Comparison of ENCODE assay signal across 1 cellular context in the genomic region with DNA sequence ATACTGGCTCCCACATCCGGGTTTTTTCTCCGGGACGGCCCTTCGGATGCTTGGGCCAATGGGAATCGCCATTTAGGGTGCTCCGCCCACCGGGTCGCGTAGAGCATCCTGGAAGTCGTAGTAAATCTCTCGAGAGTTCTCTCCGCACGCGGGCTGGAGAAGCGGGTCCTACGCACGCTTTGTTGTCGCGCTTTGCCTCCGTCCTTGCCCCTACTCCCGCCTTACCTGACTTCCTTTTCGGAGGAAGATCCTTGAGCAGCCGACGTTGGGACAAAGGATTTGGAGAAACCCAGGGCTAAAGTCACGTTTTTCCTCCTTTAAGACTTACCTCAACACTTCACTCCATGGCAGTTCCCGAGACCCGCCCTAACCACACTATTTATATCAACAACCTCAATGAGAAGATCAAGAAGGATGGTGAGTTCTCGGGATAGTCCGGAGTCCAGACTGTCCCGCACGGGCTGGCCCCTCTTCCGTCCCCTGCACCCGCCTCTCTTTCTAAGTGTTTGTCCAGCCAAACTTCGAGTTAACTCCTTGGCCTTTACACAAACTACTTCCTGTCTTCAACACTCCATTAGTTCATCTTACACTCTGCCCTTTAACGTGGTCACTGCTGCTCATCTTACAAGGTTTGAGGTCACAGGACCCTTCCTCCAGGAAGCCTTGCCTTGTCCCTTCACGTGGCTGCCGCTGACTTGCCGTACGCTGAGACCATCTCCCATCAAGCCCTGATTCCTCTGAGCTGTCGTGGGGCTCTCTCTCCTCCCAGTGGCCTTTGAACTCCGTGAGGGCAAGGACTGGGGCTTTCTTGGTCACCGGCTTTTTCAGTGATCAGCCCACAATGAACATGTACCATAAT.
A peak's percentile ranks its signal among the peaks of the same experiment; 100 is the strongest.
TF ChIP-seq lines count a peak whose summit lies in the region.

A gene (plus strand): TSS at position 139 of the 859 bp plus-strand sequence. CDS start 206 bp downstream, at position 345.

TF ChIP-seq in HepG2, 621 proteins besides CTCF, POLR2A, EP300 and RAD21 (continued from another document and continues in another):
- TF ChIP-seq, protein P1, sequence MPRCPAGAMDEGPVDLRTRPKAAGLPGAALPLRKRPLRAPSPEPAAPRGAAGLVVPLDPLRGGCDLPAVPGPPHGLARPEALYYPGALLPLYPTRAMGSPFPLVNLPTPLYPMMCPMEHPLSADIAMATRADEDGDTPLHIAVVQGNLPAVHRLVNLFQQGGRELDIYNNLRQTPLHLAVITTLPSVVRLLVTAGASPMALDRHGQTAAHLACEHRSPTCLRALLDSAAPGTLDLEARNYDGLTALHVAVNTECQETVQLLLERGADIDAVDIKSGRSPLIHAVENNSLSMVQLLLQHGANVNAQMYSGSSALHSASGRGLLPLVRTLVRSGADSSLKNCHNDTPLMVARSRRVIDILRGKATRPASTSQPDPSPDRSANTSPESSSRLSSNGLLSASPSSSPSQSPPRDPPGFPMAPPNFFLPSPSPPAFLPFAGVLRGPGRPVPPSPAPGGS (CRISPR knock-in tag; IDR thresholded peaks at IDR 0.05) = no peak
- TF ChIP-seq, protein P2, sequence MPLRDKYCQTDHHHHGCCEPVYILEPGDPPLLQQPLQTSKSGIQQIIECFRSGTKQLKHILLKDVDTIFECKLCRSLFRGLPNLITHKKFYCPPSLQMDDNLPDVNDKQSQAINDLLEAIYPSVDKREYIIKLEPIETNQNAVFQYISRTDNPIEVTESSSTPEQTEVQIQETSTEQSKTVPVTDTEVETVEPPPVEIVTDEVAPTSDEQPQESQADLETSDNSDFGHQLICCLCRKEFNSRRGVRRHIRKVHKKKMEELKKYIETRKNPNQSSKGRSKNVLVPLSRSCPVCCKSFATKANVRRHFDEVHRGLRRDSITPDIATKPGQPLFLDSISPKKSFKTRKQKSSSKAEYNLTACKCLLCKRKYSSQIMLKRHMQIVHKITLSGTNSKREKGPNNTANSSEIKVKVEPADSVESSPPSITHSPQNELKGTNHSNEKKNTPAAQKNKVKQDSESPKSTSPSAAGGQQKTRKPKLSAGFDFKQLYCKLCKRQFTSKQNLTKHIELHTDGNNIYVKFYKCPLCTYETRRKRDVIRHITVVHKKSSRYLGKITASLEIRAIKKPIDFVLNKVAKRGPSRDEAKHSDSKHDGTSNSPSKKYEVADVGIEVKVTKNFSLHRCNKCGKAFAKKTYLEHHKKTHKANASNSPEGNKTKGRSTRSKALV (CRISPR knock-in tag; IDR thresholded peaks at IDR 0.05) = peak; percentile 58; the same call in 1 of the 2 replicates
- TF ChIP-seq, protein P3, sequence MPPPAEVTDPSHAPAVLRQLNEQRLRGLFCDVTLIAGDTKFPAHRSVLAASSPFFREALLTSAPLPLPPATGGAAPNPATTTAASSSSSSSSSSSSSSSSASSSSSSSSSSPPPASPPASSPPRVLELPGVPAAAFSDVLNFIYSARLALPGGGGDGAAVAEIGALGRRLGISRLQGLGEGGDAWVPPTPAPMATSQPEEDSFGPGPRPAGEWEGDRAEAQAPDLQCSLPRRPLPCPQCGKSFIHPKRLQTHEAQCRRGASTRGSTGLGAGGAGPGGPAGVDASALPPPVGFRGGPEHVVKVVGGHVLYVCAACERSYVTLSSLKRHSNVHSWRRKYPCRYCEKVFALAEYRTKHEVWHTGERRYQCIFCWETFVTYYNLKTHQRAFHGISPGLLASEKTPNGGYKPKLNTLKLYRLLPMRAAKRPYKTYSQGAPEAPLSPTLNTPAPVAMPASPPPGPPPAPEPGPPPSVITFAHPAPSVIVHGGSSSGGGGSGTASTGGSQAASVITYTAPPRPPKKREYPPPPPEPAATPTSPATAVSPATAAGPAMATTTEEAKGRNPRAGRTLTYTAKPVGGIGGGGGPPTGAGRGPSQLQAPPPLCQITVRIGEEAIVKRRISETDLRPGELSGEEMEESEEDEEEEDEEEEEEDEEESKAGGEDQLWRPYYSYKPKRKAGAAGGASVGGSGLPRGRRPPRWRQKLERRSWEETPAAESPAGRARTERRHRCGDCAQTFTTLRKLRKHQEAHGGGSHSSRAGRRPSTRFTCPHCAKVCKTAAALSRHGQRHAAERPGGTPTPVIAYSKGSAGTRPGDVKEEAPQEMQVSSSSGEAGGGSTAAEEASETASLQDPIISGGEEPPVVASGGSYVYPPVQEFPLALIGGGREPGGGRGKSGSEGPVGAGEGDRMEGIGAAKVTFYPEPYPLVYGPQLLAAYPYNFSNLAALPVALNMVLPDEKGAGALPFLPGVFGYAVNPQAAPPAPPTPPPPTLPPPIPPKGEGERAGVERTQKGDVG (CRISPR knock-in tag; IDR thresholded peaks at IDR 0.05; ENCODE audit: borderline replicate concordance) = peak; percentile 38; the same call in 1 of the 2 replicates
- no peak for TF ChIP-seq AHR (CRISPR knock-in tag; IDR thresholded peaks at IDR 0.05)
- no peak; the same call in 1 of the 2 replicates for TF ChIP-seq ZNF788 (CRISPR knock-in tag; IDR thresholded peaks at IDR 0.05; ENCODE audit: borderline replicate concordance)
- TF ChIP-seq, protein P4, sequence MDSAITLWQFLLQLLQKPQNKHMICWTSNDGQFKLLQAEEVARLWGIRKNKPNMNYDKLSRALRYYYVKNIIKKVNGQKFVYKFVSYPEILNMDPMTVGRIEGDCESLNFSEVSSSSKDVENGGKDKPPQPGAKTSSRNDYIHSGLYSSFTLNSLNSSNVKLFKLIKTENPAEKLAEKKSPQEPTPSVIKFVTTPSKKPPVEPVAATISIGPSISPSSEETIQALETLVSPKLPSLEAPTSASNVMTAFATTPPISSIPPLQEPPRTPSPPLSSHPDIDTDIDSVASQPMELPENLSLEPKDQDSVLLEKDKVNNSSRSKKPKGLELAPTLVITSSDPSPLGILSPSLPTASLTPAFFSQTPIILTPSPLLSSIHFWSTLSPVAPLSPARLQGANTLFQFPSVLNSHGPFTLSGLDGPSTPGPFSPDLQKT (CRISPR knock-in tag; IDR thresholded peaks at IDR 0.05; ENCODE audit: borderline replicate concordance) = no peak
- TF ChIP-seq, protein P5, sequence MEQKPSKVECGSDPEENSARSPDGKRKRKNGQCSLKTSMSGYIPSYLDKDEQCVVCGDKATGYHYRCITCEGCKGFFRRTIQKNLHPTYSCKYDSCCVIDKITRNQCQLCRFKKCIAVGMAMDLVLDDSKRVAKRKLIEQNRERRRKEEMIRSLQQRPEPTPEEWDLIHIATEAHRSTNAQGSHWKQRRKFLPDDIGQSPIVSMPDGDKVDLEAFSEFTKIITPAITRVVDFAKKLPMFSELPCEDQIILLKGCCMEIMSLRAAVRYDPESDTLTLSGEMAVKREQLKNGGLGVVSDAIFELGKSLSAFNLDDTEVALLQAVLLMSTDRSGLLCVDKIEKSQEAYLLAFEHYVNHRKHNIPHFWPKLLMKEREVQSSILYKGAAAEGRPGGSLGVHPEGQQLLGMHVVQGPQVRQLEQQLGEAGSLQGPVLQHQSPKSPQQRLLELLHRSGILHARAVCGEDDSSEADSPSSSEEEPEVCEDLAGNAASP (CRISPR knock-in tag; IDR thresholded peaks at IDR 0.05; ENCODE audit: borderline replicate concordance) = peak; percentile 4; the same call in 1 of the 2 replicates
- TF ChIP-seq ZNF589 (CRISPR knock-in tag; conservative IDR thresholded peaks at IDR 0.05) = 0 out of 2 replicates have a peak, but pooled peaks have one; percentile 56
- TF ChIP-seq, protein P6, sequence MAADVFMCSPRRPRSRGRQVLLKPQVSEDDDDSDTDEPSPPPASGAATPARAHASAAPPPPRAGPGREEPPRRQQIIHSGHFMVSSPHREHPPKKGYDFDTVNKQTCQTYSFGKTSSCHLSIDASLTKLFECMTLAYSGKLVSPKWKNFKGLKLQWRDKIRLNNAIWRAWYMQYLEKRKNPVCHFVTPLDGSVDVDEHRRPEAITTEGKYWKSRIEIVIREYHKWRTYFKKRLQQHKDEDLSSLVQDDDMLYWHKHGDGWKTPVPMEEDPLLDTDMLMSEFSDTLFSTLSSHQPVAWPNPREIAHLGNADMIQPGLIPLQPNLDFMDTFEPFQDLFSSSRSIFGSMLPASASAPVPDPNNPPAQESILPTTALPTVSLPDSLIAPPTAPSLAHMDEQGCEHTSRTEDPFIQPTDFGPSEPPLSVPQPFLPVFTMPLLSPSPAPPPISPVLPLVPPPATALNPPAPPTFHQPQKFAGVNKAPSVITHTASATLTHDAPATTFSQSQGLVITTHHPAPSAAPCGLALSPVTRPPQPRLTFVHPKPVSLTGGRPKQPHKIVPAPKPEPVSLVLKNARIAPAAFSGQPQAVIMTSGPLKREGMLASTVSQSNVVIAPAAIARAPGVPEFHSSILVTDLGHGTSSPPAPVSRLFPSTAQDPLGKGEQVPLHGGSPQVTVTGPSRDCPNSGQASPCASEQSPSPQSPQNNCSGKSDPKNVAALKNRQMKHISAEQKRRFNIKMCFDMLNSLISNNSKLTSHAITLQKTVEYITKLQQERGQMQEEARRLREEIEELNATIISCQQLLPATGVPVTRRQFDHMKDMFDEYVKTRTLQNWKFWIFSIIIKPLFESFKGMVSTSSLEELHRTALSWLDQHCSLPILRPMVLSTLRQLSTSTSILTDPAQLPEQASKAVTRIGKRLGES (CRISPR knock-in tag; IDR thresholded peaks at IDR 0.05; ENCODE audit: borderline replicate concordance) = 0 out of 2 replicates have a peak, but pooled peaks have one; percentile 46
- TF ChIP-seq KLF6 (CRISPR knock-in tag; IDR thresholded peaks at IDR 0.05) = no peak
- TF ChIP-seq ZNF430 (CRISPR knock-in tag; IDR thresholded peaks at IDR 0.05) = peak; percentile 69; the same call in 1 of the 2 replicates
- 0 out of 2 replicates have a peak, but pooled peaks have one; percentile 17 for TF ChIP-seq KDM3A (CRISPR knock-in tag; IDR thresholded peaks at IDR 0.05; ENCODE audit: low read depth)
- TF ChIP-seq RXRA (CRISPR knock-in tag; IDR thresholded peaks at IDR 0.05) = 0 out of 2 replicates have a peak, but pooled peaks have one; percentile 15
- TF ChIP-seq MEIS1 (CRISPR knock-in tag; IDR thresholded peaks at IDR 0.05; ENCODE audit: borderline replicate concordance) = 0 out of 2 replicates have a peak, but pooled peaks have one; percentile 60
- TF ChIP-seq SP1 (IDR thresholded peaks at IDR 0.05) = no peak
- no peak; the same call in 1 of the 2 replicates for TF ChIP-seq SP1 (CRISPR knock-in tag; IDR thresholded peaks at IDR 0.05)
- no peak for TF ChIP-seq ZNF230 (CRISPR knock-in tag; IDR thresholded peaks at IDR 0.05)
- peak; percentile 81 for TF ChIP-seq HNRNPLL (IDR thresholded peaks at IDR 0.05; ENCODE audit: low read depth, low read length, poor library complexity, severe bottlenecking)
- peak; percentile 64; the same call in 1 of the 2 replicates for TF ChIP-seq NKX3-1 (CRISPR knock-in tag; IDR thresholded peaks at IDR 0.05)
- TF ChIP-seq ELF1 (CRISPR knock-in tag; IDR thresholded peaks at IDR 0.05) = peak; percentile 70
- TF ChIP-seq ARID2 (CRISPR knock-in tag; IDR thresholded peaks at IDR 0.05; ENCODE audit: borderline replicate concordance) = peak; percentile 44; the same call in 1 of the 2 replicates
- TF ChIP-seq YEATS4 (CRISPR knock-in tag; IDR thresholded peaks at IDR 0.05; ENCODE audit: borderline replicate concordance) = peak; percentile 83
- TF ChIP-seq, protein P7, sequence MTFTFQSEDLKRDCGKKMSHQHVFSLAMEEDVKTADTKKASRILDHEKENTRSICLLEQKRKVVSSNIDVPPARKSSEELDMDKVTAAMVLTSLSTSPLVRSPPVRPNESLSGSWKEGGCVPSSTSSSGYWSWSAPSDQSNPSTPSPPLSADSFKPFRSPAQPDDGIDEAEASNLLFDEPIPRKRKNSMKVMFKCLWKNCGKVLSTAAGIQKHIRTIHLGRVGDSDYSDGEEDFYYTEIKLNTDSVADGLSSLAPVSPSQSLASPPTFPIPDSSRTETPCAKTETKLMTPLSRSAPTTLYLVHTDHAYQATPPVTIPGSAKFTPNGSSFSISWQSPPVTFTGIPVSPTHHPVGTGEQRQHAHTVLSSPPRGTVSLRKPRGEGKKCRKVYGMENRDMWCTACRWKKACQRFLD (CRISPR knock-in tag; IDR thresholded peaks at IDR 0.05; ENCODE audit: borderline replicate concordance) = no peak
- TF ChIP-seq, protein P8, sequence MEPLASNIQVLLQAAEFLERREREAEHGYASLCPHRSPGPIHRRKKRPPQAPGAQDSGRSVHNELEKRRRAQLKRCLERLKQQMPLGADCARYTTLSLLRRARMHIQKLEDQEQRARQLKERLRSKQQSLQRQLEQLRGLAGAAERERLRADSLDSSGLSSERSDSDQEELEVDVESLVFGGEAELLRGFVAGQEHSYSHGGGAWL (CRISPR knock-in tag; IDR thresholded peaks at IDR 0.05) = no peak; the same call in 1 of the 2 replicates
- TF ChIP-seq, protein P9, sequence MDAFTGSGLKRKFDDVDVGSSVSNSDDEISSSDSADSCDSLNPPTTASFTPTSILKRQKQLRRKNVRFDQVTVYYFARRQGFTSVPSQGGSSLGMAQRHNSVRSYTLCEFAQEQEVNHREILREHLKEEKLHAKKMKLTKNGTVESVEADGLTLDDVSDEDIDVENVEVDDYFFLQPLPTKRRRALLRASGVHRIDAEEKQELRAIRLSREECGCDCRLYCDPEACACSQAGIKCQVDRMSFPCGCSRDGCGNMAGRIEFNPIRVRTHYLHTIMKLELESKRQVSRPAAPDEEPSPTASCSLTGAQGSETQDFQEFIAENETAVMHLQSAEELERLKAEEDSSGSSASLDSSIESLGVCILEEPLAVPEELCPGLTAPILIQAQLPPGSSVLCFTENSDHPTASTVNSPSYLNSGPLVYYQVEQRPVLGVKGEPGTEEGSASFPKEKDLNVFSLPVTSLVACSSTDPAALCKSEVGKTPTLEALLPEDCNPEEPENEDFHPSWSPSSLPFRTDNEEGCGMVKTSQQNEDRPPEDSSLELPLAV (CRISPR knock-in tag; conservative IDR thresholded peaks at IDR 0.05; ENCODE audit: low read depth) = no peak
- TF ChIP-seq, protein P10, sequence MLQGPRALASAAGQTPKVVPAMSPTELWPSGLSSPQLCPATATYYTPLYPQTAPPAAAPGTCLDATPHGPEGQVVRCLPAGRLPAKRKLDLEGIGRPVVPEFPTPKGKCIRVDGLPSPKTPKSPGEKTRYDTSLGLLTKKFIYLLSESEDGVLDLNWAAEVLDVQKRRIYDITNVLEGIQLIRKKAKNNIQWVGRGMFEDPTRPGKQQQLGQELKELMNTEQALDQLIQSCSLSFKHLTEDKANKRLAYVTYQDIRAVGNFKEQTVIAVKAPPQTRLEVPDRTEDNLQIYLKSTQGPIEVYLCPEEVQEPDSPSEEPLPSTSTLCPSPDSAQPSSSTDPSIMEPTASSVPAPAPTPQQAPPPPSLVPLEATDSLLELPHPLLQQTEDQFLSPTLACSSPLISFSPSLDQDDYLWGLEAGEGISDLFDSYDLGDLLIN (CRISPR knock-in tag; IDR thresholded peaks at IDR 0.05; ENCODE audit: borderline replicate concordance) = no peak; the same call in 1 of the 2 replicates
- TF ChIP-seq, protein P11, sequence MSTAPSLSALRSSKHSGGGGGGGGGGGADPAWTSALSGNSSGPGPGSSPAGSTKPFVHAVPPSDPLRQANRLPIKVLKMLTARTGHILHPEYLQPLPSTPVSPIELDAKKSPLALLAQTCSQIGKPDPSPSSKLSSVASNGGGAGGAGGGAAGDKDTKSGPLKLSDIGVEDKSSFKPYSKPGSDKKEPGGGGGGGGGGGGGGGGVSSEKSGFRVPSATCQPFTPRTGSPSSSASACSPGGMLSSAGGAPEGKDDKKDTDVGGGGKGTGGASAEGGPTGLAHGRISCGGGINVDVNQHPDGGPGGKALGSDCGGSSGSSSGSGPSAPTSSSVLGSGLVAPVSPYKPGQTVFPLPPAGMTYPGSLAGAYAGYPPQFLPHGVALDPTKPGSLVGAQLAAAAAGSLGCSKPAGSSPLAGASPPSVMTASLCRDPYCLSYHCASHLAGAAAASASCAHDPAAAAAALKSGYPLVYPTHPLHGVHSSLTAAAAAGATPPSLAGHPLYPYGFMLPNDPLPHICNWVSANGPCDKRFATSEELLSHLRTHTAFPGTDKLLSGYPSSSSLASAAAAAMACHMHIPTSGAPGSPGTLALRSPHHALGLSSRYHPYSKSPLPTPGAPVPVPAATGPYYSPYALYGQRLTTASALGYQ (CRISPR knock-in tag; IDR thresholded peaks at IDR 0.05) = peak; percentile 49; the same call in 1 of the 2 replicates
- TF ChIP-seq TEAD3 (CRISPR knock-in tag; optimal IDR thresholded peaks at IDR 0.05; ENCODE audit: borderline replicate concordance) = peak; percentile 13
